1 cellular context compared by ENCODE assay signal in genomic region chr17:45121055-45121454, GRCh38.
TF ChIP-seq lines count a peak whose summit lies in the region.

No MANE protein-coding gene starts in this region.

TF ChIP-seq in K562, 482 proteins besides CTCF, POLR2A, EP300 and RAD21:
- TF ChIP-seq JUN (IDR thresholded peaks at IDR 0.05; ENCODE audit: borderline replicate concordance, low read depth, low read length) (no peak), JUN (CRISPR knock-in tag; IDR thresholded peaks at IDR 0.05; ENCODE audit: borderline replicate concordance) (no peak), ZBTB33 (CRISPR knock-in tag; IDR thresholded peaks at IDR 0.05) (peak; percentile 93)
